In genomic region chr3:12706504-12707253, GRCh38 we compare ENCODE assay signal across 1 cellular context.
TF ChIP-seq lines count a peak whose summit lies in the region.

No MANE protein-coding gene starts in this region.

TF ChIP-seq in H1, 55 proteins besides CTCF, POLR2A, EP300 and RAD21 (continued from another document):
- TF ChIP-seq YY1 (IDR thresholded peaks at IDR 0.05; ENCODE audit: low read depth, low read length) (peak; percentile 22; the same call in 1 of the 2 replicates), CBX8 (IDR thresholded peaks at IDR 0.05; ENCODE audit: borderline replicate concordance, low read depth, low read length) (no peak), CTBP2 (IDR thresholded peaks at IDR 0.05; ENCODE audit: borderline replicate concordance, insufficient read depth, insufficient read length, low read length) (no peak), CHD1 (IDR thresholded peaks at IDR 0.05; ENCODE audit: low read depth, low read length) (no peak), ZNF274 (IDR thresholded peaks at IDR 0.05; ENCODE audit: borderline replicate concordance, extremely low read depth, low read length) (no peak), CHD2 (IDR thresholded peaks at IDR 0.05; ENCODE audit: low read length) (no peak), HDAC2 (IDR thresholded peaks at IDR 0.05; ENCODE audit: borderline replicate concordance in 1 of 2, low read depth in 2 of 2, low read length in 2 of 2) (0 out of 4 replicates have a peak, but pooled peaks of 1 of the 2 experiments have one; percentile 40), HDAC6 (IDR thresholded peaks at IDR 0.05; ENCODE audit: low read depth, low read length) (no peak), GTF2F1 (IDR thresholded peaks at IDR 0.05; ENCODE audit: borderline replicate concordance, low read depth, low read length) (no peak), SP1 (IDR thresholded peaks at IDR 0.05; ENCODE audit: low read depth, low read length) (no peak), CREB1 (IDR thresholded peaks at IDR 0.05) (no peak), SP2 (IDR thresholded peaks at IDR 0.05; ENCODE audit: low read length) (no peak), JUND (IDR thresholded peaks at IDR 0.05; ENCODE audit: low read length) (0 out of 2 replicates have a peak, but pooled peaks have one; percentile 23)
- TF ChIP-seq, protein P1, sequence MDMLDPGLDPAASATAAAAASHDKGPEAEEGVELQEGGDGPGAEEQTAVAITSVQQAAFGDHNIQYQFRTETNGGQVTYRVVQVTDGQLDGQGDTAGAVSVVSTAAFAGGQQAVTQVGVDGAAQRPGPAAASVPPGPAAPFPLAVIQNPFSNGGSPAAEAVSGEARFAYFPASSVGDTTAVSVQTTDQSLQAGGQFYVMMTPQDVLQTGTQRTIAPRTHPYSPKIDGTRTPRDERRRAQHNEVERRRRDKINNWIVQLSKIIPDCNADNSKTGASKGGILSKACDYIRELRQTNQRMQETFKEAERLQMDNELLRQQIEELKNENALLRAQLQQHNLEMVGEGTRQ (IDR thresholded peaks at IDR 0.05; ENCODE audit: low read length), result no peak
- TF ChIP-seq, protein P2, sequence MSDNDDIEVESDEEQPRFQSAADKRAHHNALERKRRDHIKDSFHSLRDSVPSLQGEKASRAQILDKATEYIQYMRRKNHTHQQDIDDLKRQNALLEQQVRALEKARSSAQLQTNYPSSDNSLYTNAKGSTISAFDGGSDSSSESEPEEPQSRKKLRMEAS (IDR thresholded peaks at IDR 0.05), result peak; percentile 52; the same call in 1 of the 2 replicates
